In genomic region chr1:27949027-27949426, GRCh38 we compare ENCODE assay signal across 29 cellular contexts. TPM values are rescaled to one million over a fixed set of nuclear protein-coding genes. Genes with fewer than 3 reads are reported as not detected.
DNase-seq lines count a peak whose midpoint lies in the region; ATAC-seq, FAIRE-seq and TF ChIP-seq lines count a peak whose summit lies in the region.
"Had no signal": no experiment of that assay in that cellular context is flagged by ENCODE, and none has a peak within 500 bp of the region (broad histone marks: within the 10 kb centered on the region; RNA-seq: fewer than 3 reads in every experiment).

No MANE protein-coding gene starts in this region.

- no peak overlapping the region for H2BK120ac ChIP-seq in neuronal stem cell (ENCODE audit: low read depth, low read length)

- no peak overlapping the region for H3K4me2 ChIP-seq in neuronal stem cell (ENCODE audit: insufficient read depth, low read length, poor library complexity, severe bottlenecking)
- H3K4me2 ChIP-seq: BLaER1 had no signal

- H3K27ac Mint-ChIP-seq in stimulated activated naive CD8-positive, alpha-beta T cell treated with anti-CD3 and anti-CD28 coated beads, Interleukin-15, amount 100 ng/mL, for 72 hours = peak overlapping the region in 1 of 2 donors; percentile 83

- DNase-seq in left ventricle myocardium superior (no peak), left ventricle myocardium inferior (no peak), bronchial epithelial cell (ENCODE audit: low read depth) (no peak), neuronal stem cell (ENCODE audit: low spot score) (no peak), posterior vena cava (ENCODE audit: low spot score) (peak; percentile 44), NCI-H526 treated with DMSO at 0.1 percent for 48 hours (lab: John Stamatoyannopoulos, UW) (no peak)
- no peak for DNase-seq in stimulated activated naive CD8-positive, alpha-beta T cell treated with anti-CD3 and anti-CD28 coated beads, Interleukin-15, amount 100 ng/mL, for 72 hours
- no peak for DNase-seq in stimulated activated CD8-positive, alpha-beta memory T cell treated with anti-CD3 and anti-CD28 coated beads, Interleukin-4, amount 100 ng/mL, for 48 hours
- DNase-seq: 8988T; ACHN; BE2C; C1 segment of cervical spinal cord; CD4-positive, alpha-beta memory T cell; CD4-positive, CD25-positive, alpha-beta regulatory T cell; CD8-positive, alpha-beta memory T cell; COR-L47; DMS 273 treated with DMSO at 0.1 percent for 48 hours; DMS153; DMS53; DMS79; DND-41; EL; GDM1 had no signal

- H2AK5ac ChIP-seq in neuronal stem cell (ENCODE audit: low read depth, low read length) = peak overlapping the region; percentile 20

- no peaks in the 10 kb centered on the region for H3K27me3 ChIP-seq in left ventricle myocardium inferior (ENCODE audit: low read depth)
- H3K27me3 ChIP-seq in bronchial epithelial cell (ENCODE audit: control insufficient read depth, insufficient read depth, low read length) = no peaks in the 10 kb centered on the region
- peaks cover 0 to 4% (median 0%) of the 10 kb centered on the region in 3 experiments for H3K27me3 ChIP-seq in neuronal stem cell (ENCODE audit: control insufficient read depth in 3 of 3, insufficient read depth in 3 of 3, low read depth in 1 of 3, low read length in 3 of 3)
- H3K27me3 ChIP-seq: BE2C, BLaER1 had no signal

- H2BK12ac ChIP-seq in neuronal stem cell (ENCODE audit: low read length) = no peak overlapping the region

- no peak overlapping the region for H3K4me3 Mint-ChIP-seq in stimulated activated naive CD8-positive, alpha-beta T cell treated with anti-CD3 and anti-CD28 coated beads, Interleukin-15, amount 100 ng/mL, for 72 hours
- H3K4me3 Mint-ChIP-seq: CD14-positive monocyte; CD4-positive, alpha-beta memory T cell had no signal

- H3K9me3 ChIP-seq in left ventricle myocardium inferior (replicated peaks) = no peaks in the 10 kb centered on the region
- no peaks in the 10 kb centered on the region for H3K9me3 ChIP-seq in neuronal stem cell (replicated peaks in 1 of 2; ENCODE audit: control insufficient read depth in 2 of 2, insufficient read depth in 1 of 2, low read depth in 1 of 2, low read length in 2 of 2)
- H3K9me3 ChIP-seq: BE2C, BLaER1 had no signal

- H3K18ac ChIP-seq in neuronal stem cell (ENCODE audit: low read length) = no peak overlapping the region

- FAIRE-seq in bronchial epithelial cell (lab: Jason Lieb, UNC) = peak; percentile 80
- FAIRE-seq: A204.1, GM12878, GM12892, GM18507 had no signal

- H4K91ac ChIP-seq in neuronal stem cell (ENCODE audit: low read depth, low read length, poor library complexity) = no peak overlapping the region

- no peaks in the 10 kb centered on the region for H3K4me1 Mint-ChIP-seq in stimulated activated naive CD8-positive, alpha-beta T cell treated with anti-CD3 and anti-CD28 coated beads, Interleukin-15, amount 100 ng/mL, for 72 hours

- H3K79me1 ChIP-seq in neuronal stem cell (ENCODE audit: low read depth, low read length) = no peaks in the 10 kb centered on the region

- H3K36me3 ChIP-seq in left ventricle myocardium inferior = no peaks in the 10 kb centered on the region
- H3K36me3 ChIP-seq in bronchial epithelial cell (ENCODE audit: control insufficient read depth, insufficient read depth, low read length) = no peaks in the 10 kb centered on the region
- no peaks in the 10 kb centered on the region for H3K36me3 ChIP-seq in neuronal stem cell (replicated peaks in 1 of 2; ENCODE audit: control insufficient read depth in 2 of 2, insufficient read depth in 2 of 2, low read length in 2 of 2)
- H3K36me3 ChIP-seq: BE2C, BLaER1 had no signal

- H3K4me1 ChIP-seq in left ventricle myocardium inferior = peaks cover 5% of the 10 kb centered on the region
- peaks cover 0 to 2% of the 10 kb centered on the region in 2 donors for H3K4me1 ChIP-seq in neuronal stem cell (ENCODE audit: control insufficient read depth in 2 of 2, insufficient read depth in 1 of 2, low read depth in 1 of 2, low read length in 2 of 2)
- H3K4me1 ChIP-seq: BE2C, BLaER1 had no signal

- intact Hi-C loops in left ventricle myocardium superior (cut with micrococcal nuclease) = no loop called here
- intact Hi-C loops in left ventricle myocardium inferior (cut with micrococcal nuclease) = no loop called here
- intact Hi-C loops in posterior vena cava (cut with DNase I) = no loop called here

- H3K9me3 Mint-ChIP-seq in stimulated activated naive CD8-positive, alpha-beta T cell treated with anti-CD3 and anti-CD28 coated beads, Interleukin-15, amount 100 ng/mL, for 72 hours = no peaks in the 10 kb centered on the region
- H3K9me3 Mint-ChIP-seq: CD14-positive monocyte; CD4-positive, alpha-beta memory T cell; CD4-positive, CD25-positive, alpha-beta regulatory T cell; CD8-positive, alpha-beta memory T cell had no signal

- no peak overlapping the region for H3K9ac ChIP-seq in neuronal stem cell (ENCODE audit: low read depth, low read length, poor library complexity)
- H3K9ac ChIP-seq: BLaER1 had no signal

- peak overlapping the region; percentile 1 for H2BK15ac ChIP-seq in neuronal stem cell (ENCODE audit: low read length)

- H3K27me3 Mint-ChIP-seq in stimulated activated naive CD8-positive, alpha-beta T cell treated with anti-CD3 and anti-CD28 coated beads, Interleukin-15, amount 100 ng/mL, for 72 hours = no peaks in the 10 kb centered on the region
- H3K27me3 Mint-ChIP-seq: CD4-positive, alpha-beta memory T cell; CD4-positive, CD25-positive, alpha-beta regulatory T cell had no signal

- no peak overlapping the region for H3K27ac ChIP-seq in left ventricle myocardium inferior (replicated peaks)
- H3K27ac ChIP-seq in neuronal stem cell (replicated peaks; ENCODE audit: low read length) = no peak overlapping the region
- H3K27ac ChIP-seq: BLaER1 had no signal

- peak overlapping the region; percentile 11 for H2BK5ac ChIP-seq in neuronal stem cell (ENCODE audit: low read length)

- peak; percentile 52 for ATAC-seq in left ventricle myocardium superior
- ATAC-seq in stimulated activated naive CD8-positive, alpha-beta T cell treated with anti-CD3 and anti-CD28 coated beads, Interleukin-15, amount 100 ng/mL, for 72 hours = no peak
- ATAC-seq: GM12878 had no signal

- no peak overlapping the region for H3K23ac ChIP-seq in neuronal stem cell (ENCODE audit: low read depth, low read length, poor library complexity)

- no peak overlapping the region for H3K4me3 ChIP-seq in left ventricle myocardium inferior
- no peak overlapping the region for H3K4me3 ChIP-seq in bronchial epithelial cell (ENCODE audit: low read depth, low read length)
- H3K4me3 ChIP-seq in neuronal stem cell (ENCODE audit: low read length in 2 of 2) = no peak overlapping the region
- H3K4me3 ChIP-seq: BLaER1, GM12878 had no signal

- H2AFZ ChIP-seq in neuronal stem cell (ENCODE audit: low read length) = no peak overlapping the region

- no peak overlapping the region for H3K14ac ChIP-seq in neuronal stem cell (ENCODE audit: low read length)

- H3K4ac ChIP-seq in neuronal stem cell (ENCODE audit: low read length) = no peak overlapping the region

- no CpG with 5 or more reads among the region's 8 CpGs for WGBS in neuronal stem cell (ENCODE audit: extremely low coverage in 2 of 2, insufficient read length in 2 of 2, insufficient replicate concordance in 1 of 2), 2 donors

- H4K8ac ChIP-seq in neuronal stem cell (ENCODE audit: low read depth, low read length) = no peak overlapping the region

- TF ChIP-seq CTCF in left ventricle myocardium inferior (IDR thresholded peaks at IDR 0.05; ENCODE audit: borderline replicate concordance) (no peak), bronchial epithelial cell (IDR thresholded peaks at IDR 0.05; ENCODE audit: insufficient read depth, low read length, severe bottlenecking) (no peak)

RNA-seq across cellular contexts. Expression of gene XKR8, which starts 10.7 kb away (rescaled TPM):
- 5.3 TPM for total RNA-seq in left ventricle myocardium superior
- 4.8 TPM for total RNA-seq in left ventricle myocardium inferior
- total RNA-seq in bronchial epithelial cell = 2.4 and 3.2 TPM in 2 replicates
- 8.7 TPM for polyA plus RNA-seq in neuronal stem cell (2013, experiment 1 of 2)
- polyA plus RNA-seq in neuronal stem cell (2013, experiment 2 of 2) = 8.8 TPM
- 1 to 10 TPM; 4.3 to 8.2 TPM for total RNA-seq in posterior vena cava

RNA-seq across cellular contexts. Expression of gene SMPDL3B, which starts 14.2 kb away (rescaled TPM):
- not detected for total RNA-seq in left ventricle myocardium superior
- total RNA-seq in left ventricle myocardium inferior = not detected
- 2.4 and 2.7 TPM in 2 replicates for total RNA-seq in bronchial epithelial cell
- polyA plus RNA-seq in neuronal stem cell (2013, experiment 1 of 2) = 1.3 TPM
- polyA plus RNA-seq in neuronal stem cell (2013, experiment 2 of 2) = 1.6 TPM
- total RNA-seq in posterior vena cava = under 1 TPM in 1 of 2 donors, not detected in 1; 0.33 TPM
- total RNA-seq: CD4-positive, alpha-beta memory T cell had no signal
- polyA plus RNA-seq: CD4-positive, alpha-beta memory T cell; CD8-positive, alpha-beta memory T cell had no signal

RNA-seq across cellular contexts. Expression of gene RPA2, which starts 34.7 kb away (rescaled TPM):
- total RNA-seq in left ventricle myocardium superior (25.5 TPM), left ventricle myocardium inferior (21.2 TPM), bronchial epithelial cell (20.5 and 25.0 TPM in 2 replicates), posterior vena cava (10 to 100 TPM; 20.8 to 21.1 TPM)
- 53.8 TPM for polyA plus RNA-seq in neuronal stem cell (2013, experiment 1 of 2)
- 52.0 TPM for polyA plus RNA-seq in neuronal stem cell (2013, experiment 2 of 2)
